Comparison of ENCODE assay signal across 8 cellular contexts in the genomic region with DNA sequence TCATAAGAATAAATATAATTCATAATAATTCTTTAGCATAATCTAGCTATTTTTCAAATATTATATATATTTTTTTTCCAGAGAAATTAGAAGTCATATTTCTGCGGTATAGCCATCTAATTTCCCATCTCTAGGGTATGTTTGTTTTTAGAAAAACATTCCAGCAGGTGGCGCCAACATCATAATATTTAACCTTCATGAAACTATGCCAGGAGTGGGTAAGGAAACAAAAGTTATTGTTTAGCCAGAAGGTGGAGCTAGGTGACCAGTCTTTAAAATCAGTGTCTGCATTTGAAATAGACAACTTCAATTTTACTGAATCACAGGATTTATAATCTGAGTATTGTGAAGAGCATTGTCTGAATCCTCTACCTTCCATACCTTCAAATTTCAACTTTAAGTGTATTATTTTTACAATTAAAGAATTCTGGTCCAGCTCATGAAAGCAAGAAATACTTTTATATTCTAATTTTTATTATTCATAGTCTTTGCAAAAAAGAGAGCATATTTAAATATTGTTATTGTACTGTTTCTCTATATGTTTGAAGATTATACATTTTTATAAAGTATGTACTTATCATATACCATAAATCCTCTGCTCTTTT. TPM values are rescaled to one million over a fixed set of nuclear protein-coding genes. Genes with fewer than 3 reads are reported as not detected.
A peak's percentile ranks its signal among the peaks of the same experiment; 100 is the strongest.
DNase-seq lines count a peak whose midpoint lies in the region; ATAC-seq and TF ChIP-seq lines count a peak whose summit lies in the region.

No MANE protein-coding gene starts in this region.

- H3K27ac ChIP-seq in smooth muscle cell (ENCODE audit: low read depth) = no peak overlapping the region

- H3K27me3 ChIP-seq in smooth muscle cell (ENCODE audit: low read depth) = no peaks in the 10 kb centered on the region

- whole genome bisulfite sequencing in smooth muscle cell (ENCODE audit: low lambda C conversion rate) = 20% methylated on average over 2 of the region's 2 CpGs

- ATAC-seq in GM18511 (IDR thresholded peaks at IDR 0.05; ENCODE audit: unreplicated experiment) (peak; percentile 100), HG02970 (IDR thresholded peaks at IDR 0.05; ENCODE audit: low FRiP score, unreplicated experiment) (peak; percentile 86)

- peak; percentile 83 for DNase-seq in ACHN
- peak; percentile 45 for DNase-seq in NCI-H146 treated with DMSO at 0.1 percent for 48 hours (lab: John Stamatoyannopoulos, UW; ENCODE audit: unreplicated experiment)
- DNase-seq in T follicular helper cell (ENCODE audit: low read depth) = peak; percentile 37
- peak; percentile 75 for DNase-seq in amniotic epithelial cell (ENCODE audit: low read depth)
- DNase-seq in hepatic stellate cell (ENCODE audit: low spot score) = peak; percentile 9
- DNase-seq in smooth muscle cell (lab: John Stamatoyannopoulos, UW; ENCODE audit: unreplicated experiment) = no peak

- H3F3A ChIP-seq in smooth muscle cell (ENCODE audit: low read depth) = no peaks in the 10 kb centered on the region

- H3K36me3 ChIP-seq in smooth muscle cell (ENCODE audit: low read depth) = no peaks in the 10 kb centered on the region

- H2AFZ ChIP-seq in smooth muscle cell (ENCODE audit: low read depth) = no peak overlapping the region

- H3K9ac ChIP-seq in smooth muscle cell (ENCODE audit: low read depth) = no peak overlapping the region

- no peak overlapping the region for H3K4me3 ChIP-seq in smooth muscle cell

- no peaks in the 10 kb centered on the region for H3K4me1 ChIP-seq in smooth muscle cell (ENCODE audit: low read depth)

- H3K4me2 ChIP-seq in smooth muscle cell = no peak overlapping the region

- no peaks in the 10 kb centered on the region for H4K20me1 ChIP-seq in smooth muscle cell (ENCODE audit: low read depth)

- in situ Hi-C loops in ACHN (cut with HindIII; ENCODE audit: low pct_ligation_motif_present, low pct_unique_long_range_greater_than_20kb, low sequenced_read_pairs) = no loop called here

- TF ChIP-seq CTCF in smooth muscle cell (IDR thresholded peaks at IDR 0.05; ENCODE audit: borderline replicate concordance, insufficient read depth, poor library complexity, severe bottlenecking) = peak; percentile 91

- H3K9me3 ChIP-seq in smooth muscle cell (replicated peaks; ENCODE audit: low read depth) = no peaks in the 10 kb centered on the region

- no peaks in the 10 kb centered on the region for H3K79me2 ChIP-seq in smooth muscle cell (ENCODE audit: low read depth)

RNA-seq across cellular contexts. Expression of gene CCDC179, which starts 15.7 kb away (rescaled TPM):
- total RNA-seq in smooth muscle cell = not detected in 2 replicates
- not detected in 2 replicates for polyA plus RNA-seq in smooth muscle cell

RNA-seq across cellular contexts. Expression of gene SVIP, which starts 46.4 kb away (rescaled TPM):
- total RNA-seq in smooth muscle cell = 1.3 and 3.7 TPM in 2 replicates
- polyA plus RNA-seq in smooth muscle cell = 1.1 and 3.4 TPM in 2 replicates
